Comparison of ENCODE assay signal across 1 cellular context in genomic region chr4:2006956-2007653, GRCh38.
TF ChIP-seq lines count a peak whose summit lies in the region.

No MANE protein-coding gene starts in this region.

TF ChIP-seq in K562, 482 proteins besides CTCF, POLR2A, EP300 and RAD21 (continued from another document and continues in another):
- TF ChIP-seq, protein P1, sequence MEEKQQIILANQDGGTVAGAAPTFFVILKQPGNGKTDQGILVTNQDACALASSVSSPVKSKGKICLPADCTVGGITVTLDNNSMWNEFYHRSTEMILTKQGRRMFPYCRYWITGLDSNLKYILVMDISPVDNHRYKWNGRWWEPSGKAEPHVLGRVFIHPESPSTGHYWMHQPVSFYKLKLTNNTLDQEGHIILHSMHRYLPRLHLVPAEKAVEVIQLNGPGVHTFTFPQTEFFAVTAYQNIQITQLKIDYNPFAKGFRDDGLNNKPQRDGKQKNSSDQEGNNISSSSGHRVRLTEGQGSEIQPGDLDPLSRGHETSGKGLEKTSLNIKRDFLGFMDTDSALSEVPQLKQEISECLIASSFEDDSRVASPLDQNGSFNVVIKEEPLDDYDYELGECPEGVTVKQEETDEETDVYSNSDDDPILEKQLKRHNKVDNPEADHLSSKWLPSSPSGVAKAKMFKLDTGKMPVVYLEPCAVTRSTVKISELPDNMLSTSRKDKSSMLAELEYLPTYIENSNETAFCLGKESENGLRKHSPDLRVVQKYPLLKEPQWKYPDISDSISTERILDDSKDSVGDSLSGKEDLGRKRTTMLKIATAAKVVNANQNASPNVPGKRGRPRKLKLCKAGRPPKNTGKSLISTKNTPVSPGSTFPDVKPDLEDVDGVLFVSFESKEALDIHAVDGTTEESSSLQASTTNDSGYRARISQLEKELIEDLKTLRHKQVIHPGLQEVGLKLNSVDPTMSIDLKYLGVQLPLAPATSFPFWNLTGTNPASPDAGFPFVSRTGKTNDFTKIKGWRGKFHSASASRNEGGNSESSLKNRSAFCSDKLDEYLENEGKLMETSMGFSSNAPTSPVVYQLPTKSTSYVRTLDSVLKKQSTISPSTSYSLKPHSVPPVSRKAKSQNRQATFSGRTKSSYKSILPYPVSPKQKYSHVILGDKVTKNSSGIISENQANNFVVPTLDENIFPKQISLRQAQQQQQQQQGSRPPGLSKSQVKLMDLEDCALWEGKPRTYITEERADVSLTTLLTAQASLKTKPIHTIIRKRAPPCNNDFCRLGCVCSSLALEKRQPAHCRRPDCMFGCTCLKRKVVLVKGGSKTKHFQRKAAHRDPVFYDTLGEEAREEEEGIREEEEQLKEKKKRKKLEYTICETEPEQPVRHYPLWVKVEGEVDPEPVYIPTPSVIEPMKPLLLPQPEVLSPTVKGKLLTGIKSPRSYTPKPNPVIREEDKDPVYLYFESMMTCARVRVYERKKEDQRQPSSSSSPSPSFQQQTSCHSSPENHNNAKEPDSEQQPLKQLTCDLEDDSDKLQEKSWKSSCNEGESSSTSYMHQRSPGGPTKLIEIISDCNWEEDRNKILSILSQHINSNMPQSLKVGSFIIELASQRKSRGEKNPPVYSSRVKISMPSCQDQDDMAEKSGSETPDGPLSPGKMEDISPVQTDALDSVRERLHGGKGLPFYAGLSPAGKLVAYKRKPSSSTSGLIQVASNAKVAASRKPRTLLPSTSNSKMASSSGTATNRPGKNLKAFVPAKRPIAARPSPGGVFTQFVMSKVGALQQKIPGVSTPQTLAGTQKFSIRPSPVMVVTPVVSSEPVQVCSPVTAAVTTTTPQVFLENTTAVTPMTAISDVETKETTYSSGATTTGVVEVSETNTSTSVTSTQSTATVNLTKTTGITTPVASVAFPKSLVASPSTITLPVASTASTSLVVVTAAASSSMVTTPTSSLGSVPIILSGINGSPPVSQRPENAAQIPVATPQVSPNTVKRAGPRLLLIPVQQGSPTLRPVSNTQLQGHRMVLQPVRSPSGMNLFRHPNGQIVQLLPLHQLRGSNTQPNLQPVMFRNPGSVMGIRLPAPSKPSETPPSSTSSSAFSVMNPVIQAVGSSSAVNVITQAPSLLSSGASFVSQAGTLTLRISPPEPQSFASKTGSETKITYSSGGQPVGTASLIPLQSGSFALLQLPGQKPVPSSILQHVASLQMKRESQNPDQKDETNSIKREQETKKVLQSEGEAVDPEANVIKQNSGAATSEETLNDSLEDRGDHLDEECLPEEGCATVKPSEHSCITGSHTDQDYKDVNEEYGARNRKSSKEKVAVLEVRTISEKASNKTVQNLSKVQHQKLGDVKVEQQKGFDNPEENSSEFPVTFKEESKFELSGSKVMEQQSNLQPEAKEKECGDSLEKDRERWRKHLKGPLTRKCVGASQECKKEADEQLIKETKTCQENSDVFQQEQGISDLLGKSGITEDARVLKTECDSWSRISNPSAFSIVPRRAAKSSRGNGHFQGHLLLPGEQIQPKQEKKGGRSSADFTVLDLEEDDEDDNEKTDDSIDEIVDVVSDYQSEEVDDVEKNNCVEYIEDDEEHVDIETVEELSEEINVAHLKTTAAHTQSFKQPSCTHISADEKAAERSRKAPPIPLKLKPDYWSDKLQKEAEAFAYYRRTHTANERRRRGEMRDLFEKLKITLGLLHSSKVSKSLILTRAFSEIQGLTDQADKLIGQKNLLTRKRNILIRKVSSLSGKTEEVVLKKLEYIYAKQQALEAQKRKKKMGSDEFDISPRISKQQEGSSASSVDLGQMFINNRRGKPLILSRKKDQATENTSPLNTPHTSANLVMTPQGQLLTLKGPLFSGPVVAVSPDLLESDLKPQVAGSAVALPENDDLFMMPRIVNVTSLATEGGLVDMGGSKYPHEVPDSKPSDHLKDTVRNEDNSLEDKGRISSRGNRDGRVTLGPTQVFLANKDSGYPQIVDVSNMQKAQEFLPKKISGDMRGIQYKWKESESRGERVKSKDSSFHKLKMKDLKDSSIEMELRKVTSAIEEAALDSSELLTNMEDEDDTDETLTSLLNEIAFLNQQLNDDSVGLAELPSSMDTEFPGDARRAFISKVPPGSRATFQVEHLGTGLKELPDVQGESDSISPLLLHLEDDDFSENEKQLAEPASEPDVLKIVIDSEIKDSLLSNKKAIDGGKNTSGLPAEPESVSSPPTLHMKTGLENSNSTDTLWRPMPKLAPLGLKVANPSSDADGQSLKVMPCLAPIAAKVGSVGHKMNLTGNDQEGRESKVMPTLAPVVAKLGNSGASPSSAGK (IDR thresholded peaks at IDR 0.05), result peak; percentile 62; the same call in 1 of the 2 replicates
- TF ChIP-seq RB1 (IDR thresholded peaks at IDR 0.05; ENCODE audit: low read depth), result no peak
- no peak for TF ChIP-seq YBX1 (IDR thresholded peaks at IDR 0.05)
- TF ChIP-seq, protein P2, sequence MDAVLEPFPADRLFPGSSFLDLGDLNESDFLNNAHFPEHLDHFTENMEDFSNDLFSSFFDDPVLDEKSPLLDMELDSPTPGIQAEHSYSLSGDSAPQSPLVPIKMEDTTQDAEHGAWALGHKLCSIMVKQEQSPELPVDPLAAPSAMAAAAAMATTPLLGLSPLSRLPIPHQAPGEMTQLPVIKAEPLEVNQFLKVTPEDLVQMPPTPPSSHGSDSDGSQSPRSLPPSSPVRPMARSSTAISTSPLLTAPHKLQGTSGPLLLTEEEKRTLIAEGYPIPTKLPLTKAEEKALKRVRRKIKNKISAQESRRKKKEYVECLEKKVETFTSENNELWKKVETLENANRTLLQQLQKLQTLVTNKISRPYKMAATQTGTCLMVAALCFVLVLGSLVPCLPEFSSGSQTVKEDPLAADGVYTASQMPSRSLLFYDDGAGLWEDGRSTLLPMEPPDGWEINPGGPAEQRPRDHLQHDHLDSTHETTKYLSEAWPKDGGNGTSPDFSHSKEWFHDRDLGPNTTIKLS (IDR thresholded peaks at IDR 0.05; ENCODE audit: borderline replicate concordance, low read depth), result peak; percentile 22; the same call in 1 of the 2 replicates
- no peak for TF ChIP-seq BRD9 (IDR thresholded peaks at IDR 0.05; ENCODE audit: low read depth, partially characterized antibody)
- TF ChIP-seq CHAMP1 (IDR thresholded peaks at IDR 0.05), result no peak
- no peak for TF ChIP-seq MLLT1 (IDR thresholded peaks at IDR 0.05)
- TF ChIP-seq, protein P3, sequence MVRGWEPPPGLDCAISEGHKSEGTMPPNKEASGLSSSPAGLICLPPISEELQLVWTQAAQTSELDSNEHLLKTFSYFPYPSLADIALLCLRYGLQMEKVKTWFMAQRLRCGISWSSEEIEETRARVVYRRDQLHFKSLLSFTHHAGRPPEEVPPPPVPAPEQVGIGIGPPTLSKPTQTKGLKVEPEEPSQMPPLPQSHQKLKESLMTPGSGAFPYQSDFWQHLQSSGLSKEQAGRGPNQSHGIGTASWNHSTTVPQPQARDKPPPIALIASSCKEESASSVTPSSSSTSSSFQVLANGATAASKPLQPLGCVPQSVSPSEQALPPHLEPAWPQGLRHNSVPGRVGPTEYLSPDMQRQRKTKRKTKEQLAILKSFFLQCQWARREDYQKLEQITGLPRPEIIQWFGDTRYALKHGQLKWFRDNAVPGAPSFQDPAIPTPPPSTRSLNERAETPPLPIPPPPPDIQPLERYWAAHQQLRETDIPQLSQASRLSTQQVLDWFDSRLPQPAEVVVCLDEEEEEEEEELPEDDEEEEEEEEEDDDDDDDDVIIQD (CRISPR knock-in tag; IDR thresholded peaks at IDR 0.05), result no peak
- TF ChIP-seq, protein P4, sequence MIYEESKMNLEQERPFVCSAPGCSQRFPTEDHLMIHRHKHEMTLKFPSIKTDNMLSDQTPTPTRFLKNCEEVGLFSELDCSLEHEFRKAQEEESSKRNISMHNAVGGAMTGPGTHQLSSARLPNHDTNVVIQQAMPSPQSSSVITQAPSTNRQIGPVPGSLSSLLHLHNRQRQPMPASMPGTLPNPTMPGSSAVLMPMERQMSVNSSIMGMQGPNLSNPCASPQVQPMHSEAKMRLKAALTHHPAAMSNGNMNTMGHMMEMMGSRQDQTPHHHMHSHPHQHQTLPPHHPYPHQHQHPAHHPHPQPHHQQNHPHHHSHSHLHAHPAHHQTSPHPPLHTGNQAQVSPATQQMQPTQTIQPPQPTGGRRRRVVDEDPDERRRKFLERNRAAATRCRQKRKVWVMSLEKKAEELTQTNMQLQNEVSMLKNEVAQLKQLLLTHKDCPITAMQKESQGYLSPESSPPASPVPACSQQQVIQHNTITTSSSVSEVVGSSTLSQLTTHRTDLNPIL (CRISPR knock-in tag; IDR thresholded peaks at IDR 0.05), result no peak
- TF ChIP-seq SRF (CRISPR knock-in tag; IDR thresholded peaks at IDR 0.05), result no peak
- TF ChIP-seq CBX3 (IDR thresholded peaks at IDR 0.05; ENCODE audit: borderline replicate concordance in 1 of 2, low read length in 2 of 2), result no peak; a peak in 1 of 3 replicates
- TF ChIP-seq SNAPC5 (CRISPR knock-in tag; IDR thresholded peaks at IDR 0.05), result no peak
- no peak for TF ChIP-seq ZNF239 (CRISPR knock-in tag; IDR thresholded peaks at IDR 0.05)
- no peak for TF ChIP-seq HIVEP1 (CRISPR knock-in tag; IDR thresholded peaks at IDR 0.05)
- TF ChIP-seq PTBP1 (IDR thresholded peaks at IDR 0.05; ENCODE audit: low read depth, low read length), result no peak
- no peak for TF ChIP-seq ZNF263 (CRISPR knock-in tag; IDR thresholded peaks at IDR 0.05; ENCODE audit: borderline replicate concordance)
- no peak for TF ChIP-seq ZBTB12 (CRISPR knock-in tag; IDR thresholded peaks at IDR 0.05)
- no peak for TF ChIP-seq MIER1 (IDR thresholded peaks at IDR 0.05; ENCODE audit: low read depth)
- no peak for TF ChIP-seq CUX1 (CRISPR knock-in tag; IDR thresholded peaks at IDR 0.05)
- peak; percentile 70 for TF ChIP-seq JUND (IDR thresholded peaks at IDR 0.05; ENCODE audit: borderline replicate concordance, low read depth, low read length)
- TF ChIP-seq JUND (tag; IDR thresholded peaks at IDR 0.05; ENCODE audit: borderline replicate concordance, low read depth, low read length), result no peak
